In the genomic region with DNA sequence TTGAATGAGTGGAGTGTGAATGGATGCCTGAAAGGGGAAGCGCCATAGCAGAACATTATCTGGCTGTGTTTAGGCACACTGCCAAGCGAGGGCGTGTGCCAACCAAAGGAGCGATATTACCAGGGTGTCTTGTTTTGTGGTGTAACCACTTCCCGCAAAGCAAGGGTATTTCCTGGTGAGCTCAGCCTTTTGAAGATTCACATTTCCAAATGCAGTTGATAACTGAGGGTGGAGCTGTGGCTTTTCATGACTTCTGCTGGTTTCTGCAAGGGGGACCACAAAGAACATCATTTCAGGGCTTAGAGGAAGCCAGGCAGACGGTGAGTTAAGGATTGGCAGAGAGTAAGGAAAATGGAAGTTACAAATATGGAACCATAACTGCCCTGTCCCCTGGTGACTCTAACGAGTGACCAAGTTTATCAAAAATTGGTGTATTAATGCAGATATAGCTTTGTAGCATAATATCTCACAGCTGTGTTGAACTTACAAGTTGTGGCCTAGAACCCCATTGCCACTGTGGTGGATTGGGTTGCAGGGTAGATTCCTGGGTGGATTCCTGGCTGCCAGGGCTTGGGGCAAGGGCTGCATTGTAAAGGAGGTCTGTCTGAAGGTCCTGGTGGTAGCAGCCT, we compare ENCODE assay signal across 8 cellular contexts.
A peak's percentile ranks its signal among the peaks of the same experiment; 100 is the strongest.
DNase-seq lines count a peak whose midpoint lies in the region; ATAC-seq, FAIRE-seq and TF ChIP-seq lines count a peak whose summit lies in the region.

No MANE protein-coding gene starts in this region.

- H3K4me1 ChIP-seq in pancreas, result no peaks in the 10 kb centered on the region
- H3K4me1 ChIP-seq in Karpas-422 (ENCODE audit: low read length), result no peaks in the 10 kb centered on the region

- no peak overlapping the region for H3K4me2 ChIP-seq in Karpas-422 (ENCODE audit: low read depth, low read length, poor library complexity, severe bottlenecking)

- H3K79me2 ChIP-seq in Karpas-422 (ENCODE audit: low read length), result no peaks in the 10 kb centered on the region

- H2AFZ ChIP-seq in Karpas-422 (ENCODE audit: low read length), result no peak overlapping the region

- no peaks in the 10 kb centered on the region for H3K9me2 ChIP-seq in Karpas-422 (replicated peaks; ENCODE audit: insufficient read depth, low read length)

- H3K27ac ChIP-seq in pancreas, result no peak overlapping the region
- no peak overlapping the region for H3K27ac ChIP-seq in Karpas-422 (ENCODE audit: low read length)

- H3K36me3 ChIP-seq in pancreas (no peaks in the 10 kb centered on the region), Karpas-422 (ENCODE audit: insufficient read depth, low read length) (no peaks in the 10 kb centered on the region)

- no peak overlapping the region for H3K9ac ChIP-seq in Karpas-422 (ENCODE audit: low read length)

- WGBS in pancreas, 2 donors, result 65 to 70% methylated on average over 7 of the region's 7 CpGs

- no peak for FAIRE-seq in pancreas (lab: Jason Lieb, UNC)

- no peaks in the 10 kb centered on the region for H4K20me1 ChIP-seq in Karpas-422 (ENCODE audit: insufficient read depth, low read depth, low read length)

- H3K9me3 ChIP-seq in pancreas, result no peaks in the 10 kb centered on the region
- H3K9me3 ChIP-seq in Karpas-422 (ENCODE audit: low read length), result no peaks in the 10 kb centered on the region

- DNase-seq in EH (ENCODE audit: low read depth), result peak; percentile 32
- peak; percentile 55 for DNase-seq in NCI-H2196 treated with DMSO at 0.1 percent for 48 hours (lab: John Stamatoyannopoulos, UW; ENCODE audit: unreplicated experiment)
- peak; percentile 75 to 78 for DNase-seq in activated CD4-positive, alpha-beta T cell treated with anti-CD3 and anti-CD28 coated beads, Interleukin-2, amount 50 U/mL, for 4 hours
- peak; percentile 22 for DNase-seq in ecto neural progenitor cell (ENCODE audit: low spot score)
- DNase-seq in pancreas, result peak in 3 of 6 donors; percentile 14 to 37 (median 26)
- DNase-seq in ureter (ENCODE audit: low spot score), result peak; percentile 75
- no peak for DNase-seq in Karpas-422

- H3K27me3 ChIP-seq in pancreas, result no peaks in the 10 kb centered on the region
- no peaks in the 10 kb centered on the region for H3K27me3 ChIP-seq in Karpas-422 (ENCODE audit: low read length)

- ATAC-seq in HG02642 (IDR thresholded peaks at IDR 0.05; ENCODE audit: poor library complexity, unreplicated experiment) (peak; percentile 52), pancreas (peak in 3 of 4 donors; percentile 71 to 86 (median 78))

- TF ChIP-seq CTCF in pancreas (IDR thresholded peaks at IDR 0.05), result no peak

- H3K4me3 ChIP-seq in pancreas (no peak overlapping the region), Karpas-422 (ENCODE audit: low read length) (no peak overlapping the region)

- intact Hi-C loops in pancreas (cut with DNase I), result no loop called here
